In the genomic region with DNA sequence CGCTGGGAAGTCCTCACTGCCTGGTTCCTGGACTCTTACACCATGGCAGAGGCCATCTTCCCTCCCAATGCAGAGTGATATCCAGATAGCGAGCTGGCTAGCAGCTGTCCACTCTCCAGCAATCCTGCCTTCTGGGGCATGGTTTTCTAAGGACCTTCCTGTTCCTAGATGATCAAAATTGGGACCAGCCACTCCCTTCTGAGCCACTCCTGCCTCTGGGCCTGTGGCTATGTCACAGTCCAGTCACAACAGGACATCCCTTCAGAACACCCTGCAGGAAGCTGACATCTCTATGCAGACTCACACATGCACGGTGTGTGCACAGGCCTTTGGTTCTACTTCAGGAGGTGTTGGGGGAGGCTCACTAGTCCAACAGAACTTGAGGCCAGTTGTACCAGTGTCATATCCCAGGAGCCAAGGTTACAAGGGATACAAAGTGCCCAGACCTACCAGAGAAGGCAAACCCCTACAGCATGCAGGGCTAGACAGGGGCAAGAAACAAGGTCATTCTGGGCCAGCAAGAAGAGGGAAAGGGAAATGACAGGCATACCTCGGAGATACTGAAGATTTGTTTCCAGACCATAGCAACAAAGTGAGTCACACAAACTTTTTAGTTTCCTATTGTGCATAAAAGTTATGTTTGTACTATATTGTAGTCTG, we compare ENCODE assay signal across 18 cellular contexts. TPM values are rescaled to one million over a fixed set of nuclear protein-coding genes. Genes with fewer than 3 reads are reported as not detected.
DNase-seq lines count a peak whose midpoint lies in the region; ATAC-seq and TF ChIP-seq lines count a peak whose summit lies in the region.
"Had no signal": no experiment of that assay in that cellular context is flagged by ENCODE, and none has a peak within 500 bp of the region (broad histone marks: within the 10 kb centered on the region; RNA-seq: fewer than 3 reads in every experiment).

No MANE protein-coding gene starts in this region.

- H2AK5ac ChIP-seq in mesenchymal stem cell (ENCODE audit: low read length, severe bottlenecking), result no peak overlapping the region

- H3K4ac ChIP-seq in mesenchymal stem cell (ENCODE audit: low read depth in 1 of 2, low read length in 2 of 2), result no peak overlapping the region

- peaks cover 29% of the 10 kb centered on the region for H3K36me3 Mint-ChIP-seq in CD4-positive, alpha-beta T cell (ENCODE audit: low read depth)
- peaks cover 39% of the 10 kb centered on the region for H3K36me3 Mint-ChIP-seq in Caco-2 (ENCODE audit: insufficient read depth, unreplicated experiment)

- TF ChIP-seq CTCF in CD4-positive, alpha-beta T cell (IDR thresholded peaks at IDR 0.05), result no peak
- TF ChIP-seq CTCF in Caco-2 (IDR thresholded peaks at IDR 0.05; ENCODE audit: insufficient read depth in 1 of 2, low read depth in 1 of 2, low read length in 1 of 2, severe bottlenecking in 1 of 2, unreplicated experiment in 1 of 2), result no peak

- no peak overlapping the region for H3K4me3 Mint-ChIP-seq in CD4-positive, alpha-beta T cell
- no peak overlapping the region for H3K4me3 Mint-ChIP-seq in Caco-2 (ENCODE audit: unreplicated experiment)
- H3K4me3 Mint-ChIP-seq: activated B cell treated with CpG ODN at 0.5 μM for 24 hours; activated T-helper 1 cell treated with anti-CD3 and anti-CD28 coated beads, Interleukin-12 subunit alpha, Interleukin-12 subunit beta, Interleukin-2, Interleukin-4 antibody, amounts not matched to agents 30 ng/mL and 10 ng/mL and 1 ng/mL, durations not matched to agents 14 hours and 24 hours and 36 hours; GM23338; memory B cell had no signal

- H3K79me1 ChIP-seq in mesenchymal stem cell (replicated peaks; ENCODE audit: low read length, poor library complexity, severe bottlenecking), result peaks cover 7% of the 10 kb centered on the region

- H3K14ac ChIP-seq in mesenchymal stem cell (ENCODE audit: low read length in 2 of 2), result peak overlapping the region in 1 of 2 experiments; percentile 86

- no peak overlapping the region for H2BK120ac ChIP-seq in mesenchymal stem cell (ENCODE audit: low read depth, low read length)

- no peak overlapping the region for H4K8ac ChIP-seq in mesenchymal stem cell (ENCODE audit: low read length)

- no peaks in the 10 kb centered on the region for H3K27me3 Mint-ChIP-seq in CD4-positive, alpha-beta T cell
- no peaks in the 10 kb centered on the region for H3K27me3 Mint-ChIP-seq in Caco-2 (ENCODE audit: insufficient read depth, unreplicated experiment)
- H3K27me3 Mint-ChIP-seq: activated B cell treated with CpG ODN at 0.5 μM for 24 hours, memory B cell had no signal

- H2BK12ac ChIP-seq in mesenchymal stem cell (ENCODE audit: low read length in 2 of 2), result peak overlapping the region; percentile 7 to 31

- H3K4me1 ChIP-seq in mesenchymal stem cell (ENCODE audit: control insufficient read depth, insufficient read depth, low read depth, low read length), result peaks cover 13% of the 10 kb centered on the region
- H3K4me1 ChIP-seq in HAP-1, result no peaks in the 10 kb centered on the region
- H3K4me1 ChIP-seq in Caco-2, result no peaks in the 10 kb centered on the region
- H3K4me1 ChIP-seq: BLaER1 had no signal

- H3K27me3 ChIP-seq in mesenchymal stem cell (ENCODE audit: control insufficient read depth in 1 of 2, insufficient read depth in 1 of 2, low read length in 2 of 2) (peaks cover 0 to 3% of the 10 kb centered on the region in 2 experiments), HAP-1 (ENCODE audit: low read depth) (no peaks in the 10 kb centered on the region), Caco-2 (replicated peaks; ENCODE audit: control insufficient read depth, insufficient read depth, low read length) (no peaks in the 10 kb centered on the region)
- no peaks in the 10 kb centered on the region for H3K27me3 ChIP-seq in CD4-positive, alpha-beta T cell (ENCODE audit: control insufficient read depth, insufficient read depth, low read length)
- H3K27me3 ChIP-seq: BLaER1 had no signal

- H2AFZ ChIP-seq in mesenchymal stem cell (ENCODE audit: low read depth, low read length), result no peak overlapping the region
- H2AFZ ChIP-seq: GM23338 had no signal

- no peak overlapping the region for H3K27ac Mint-ChIP-seq in CD4-positive, alpha-beta T cell
- no peak overlapping the region for H3K27ac Mint-ChIP-seq in Caco-2 (ENCODE audit: unreplicated experiment)
- H3K27ac Mint-ChIP-seq: activated B cell treated with CpG ODN at 0.5 μM for 24 hours; activated T-helper 1 cell treated with anti-CD3 and anti-CD28 coated beads, Interleukin-12 subunit alpha, Interleukin-12 subunit beta, Interleukin-2, Interleukin-4 antibody, amounts not matched to agents 30 ng/mL and 10 ng/mL and 1 ng/mL, durations not matched to agents 14 hours and 24 hours and 36 hours; GM23338; memory B cell had no signal

- BruUV-seq in Caco-2 (replicated peaks; lab: Mats Ljungman, UMichigan), result no TSS peak

- H3K36me3 ChIP-seq in mesenchymal stem cell (ENCODE audit: control insufficient read depth in 1 of 2, insufficient read depth in 2 of 2, low read depth in 1 of 2, low read length in 2 of 2) (peaks cover 18 to 34% of the 10 kb centered on the region in 2 experiments), HAP-1 (replicated peaks) (peaks cover 17% of the 10 kb centered on the region), Caco-2 (ENCODE audit: control insufficient read depth, insufficient read depth, low read length) (peaks cover 4% of the 10 kb centered on the region)

- WGBS in mesenchymal stem cell, result 71% methylated on average over 3 of the region's 4 CpGs

- no peak overlapping the region for H4K91ac ChIP-seq in mesenchymal stem cell (ENCODE audit: low read length)

- intact Hi-C loops in CD4-positive, alpha-beta T cell (cut with DNase I, micrococcal nuclease), result loop anchor here in 1 of 2 experiments (1.0 kb wide), 1 partner anchor 383 kb away; no protein-coding TSS in a partner anchor
- intact Hi-C loops in Caco-2 (cut with micrococcal nuclease; ENCODE audit: unreplicated experiment), result loop anchor here (5.0 kb wide), 1 partner anchor 34 kb away; no protein-coding TSS in a partner anchor

- no peak overlapping the region for H3K4me2 ChIP-seq in mesenchymal stem cell (ENCODE audit: low read length, poor library complexity, severe bottlenecking)
- H3K4me2 ChIP-seq: BLaER1, GM23338 had no signal

- H3K9me3 ChIP-seq in mesenchymal stem cell (ENCODE audit: control insufficient read depth, low read length) (no peaks in the 10 kb centered on the region), HAP-1 (peaks cover 4% of the 10 kb centered on the region; the same call in 1 of the 2 replicates), Caco-2 (no peaks in the 10 kb centered on the region)
- H3K9me3 ChIP-seq in CD4-positive, alpha-beta T cell (ENCODE audit: control insufficient read depth, low read length), result no peaks in the 10 kb centered on the region
- H3K9me3 ChIP-seq: BLaER1 had no signal

- H2BK15ac ChIP-seq in mesenchymal stem cell (ENCODE audit: low read depth, poor library complexity, severe bottlenecking), result no peak overlapping the region

- ATAC-seq in CD4-positive, alpha-beta T cell (ENCODE audit: poor library complexity), result no peak
- ATAC-seq: GM23338 had no signal

- H3K18ac ChIP-seq in mesenchymal stem cell (ENCODE audit: low read depth in 1 of 2, low read length in 2 of 2), result peak overlapping the region; percentile 42 to 89

- peak overlapping the region in 1 of 2 experiments; percentile 5 for H3K23ac ChIP-seq in mesenchymal stem cell (ENCODE audit: low read length in 2 of 2)

- H3K9me3 Mint-ChIP-seq in CD4-positive, alpha-beta T cell, result no peaks in the 10 kb centered on the region
- H3K9me3 Mint-ChIP-seq in Caco-2 (ENCODE audit: unreplicated experiment), result no peaks in the 10 kb centered on the region
- H3K9me3 Mint-ChIP-seq: activated B cell treated with CpG ODN at 0.5 μM for 24 hours; activated T-helper 1 cell treated with anti-CD3 and anti-CD28 coated beads, Interleukin-12 subunit alpha, Interleukin-12 subunit beta, Interleukin-2, Interleukin-4 antibody, amounts not matched to agents 30 ng/mL and 10 ng/mL and 1 ng/mL, durations not matched to agents 14 hours and 24 hours and 36 hours; GM23338; memory B cell had no signal

- H3K27ac ChIP-seq in mesenchymal stem cell (ENCODE audit: low read length, poor library complexity, severe bottlenecking), result no peak overlapping the region
- H3K27ac ChIP-seq in CD4-positive, alpha-beta T cell (ENCODE audit: low read depth, low read length), result no peak overlapping the region
- H3K27ac ChIP-seq: BLaER1 had no signal

- DNase-seq in AG08395 (ENCODE audit: low spot score), result peak; percentile 51
- DNase-seq in NCI-H226, result peak; percentile 23
- DNase-seq in dermis blood vessel endothelial cell, result peak; percentile 86
- peak; percentile 71 for DNase-seq in mesenchymal stem cell
- DNase-seq in LoVo (ENCODE audit: low spot score), result no peak
- no peak for DNase-seq in HAP-1 (ENCODE audit: low spot score in 2 of 2)
- DNase-seq in CD4-positive, alpha-beta T cell, result no peak
- no peak for DNase-seq in Caco-2
- DNase-seq: activated B cell treated with CpG ODN at 0.5 μM for 24 hours; NCI-H2171; posterior cingulate gyrus; stimulated activated CD4-positive, alpha-beta T cell treated with anti-CD3 and anti-CD28 coated beads, Interleukin-1b, Interleukin-23, amount 100 ng/mL, for 48 hours had no signal

- CTCF ChIA-PET in CD4-positive, alpha-beta T cell (lab: Charles Lee), result no interaction called here
- CTCF ChIA-PET in Caco-2 (lab: Charles Lee), result interaction anchor here (0.5 kb wide), 1 partner anchor 389 kb away, joined by 6 read pairs; no protein-coding TSS in a partner anchor

- H2BK5ac ChIP-seq in mesenchymal stem cell (ENCODE audit: low read depth, low read length, poor library complexity, severe bottlenecking), result no peak overlapping the region

- in situ Hi-C loops in HAP-1 (cut with MboI; ENCODE audit: low sequenced_read_pairs), result no loop called here

- no peaks in the 10 kb centered on the region for H3K4me1 Mint-ChIP-seq in CD4-positive, alpha-beta T cell (ENCODE audit: low read depth)
- peaks cover 9% of the 10 kb centered on the region for H3K4me1 Mint-ChIP-seq in Caco-2 (ENCODE audit: low read depth, unreplicated experiment)
- H3K4me1 Mint-ChIP-seq: activated B cell treated with CpG ODN at 0.5 μM for 24 hours had no signal

- no peak overlapping the region for H3K4me3 ChIP-seq in mesenchymal stem cell (ENCODE audit: insufficient read depth in 1 of 2, low read depth in 1 of 2, low read length in 2 of 2)
- no peak overlapping the region for H3K4me3 ChIP-seq in HAP-1
- H3K4me3 ChIP-seq in Caco-2 (ENCODE audit: low read depth, low read length), result no peak overlapping the region
- H3K4me3 ChIP-seq: BLaER1, GM23338 had no signal

- POLR2A ChIA-PET in CD4-positive, alpha-beta T cell (lab: Charles Lee), result no interaction called here
- POLR2A ChIA-PET in Caco-2 (lab: Charles Lee), result no interaction called here

- H3K9ac ChIP-seq in mesenchymal stem cell (ENCODE audit: low read length), result peak overlapping the region; percentile 33
- H3K9ac ChIP-seq: BLaER1 had no signal

RNA-seq across cellular contexts. Expression of gene MCCD1, which starts 2.7 kb away (rescaled TPM):
- total RNA-seq in dermis blood vessel endothelial cell, result not detected in 2 replicates
- polyA plus RNA-seq in mesenchymal stem cell (2013, experiment 1 of 2), result not detected
- polyA plus RNA-seq in mesenchymal stem cell (2013, experiment 2 of 2), result not detected
- total RNA-seq in CD4-positive, alpha-beta T cell, result not detected
- not detected in 2 replicates for total RNA-seq in Caco-2 (2022)
- total RNA-seq: activated B cell treated with CpG ODN at 0.5 μM for 24 hours; activated T-helper 1 cell treated with anti-CD3 and anti-CD28 coated beads, Interleukin-12 subunit alpha, Interleukin-12 subunit beta, Interleukin-2, Interleukin-4 antibody, amounts not matched to agents 30 ng/mL and 10 ng/mL and 1 ng/mL, durations not matched to agents 14 hours and 24 hours and 36 hours; GM23338; MCF 10A; urinary bladder had no signal
- polyA plus RNA-seq: GM23338, urinary bladder had no signal

RNA-seq across cellular contexts. Expression of gene DDX39B, which starts 15.7 kb away (rescaled TPM):
- total RNA-seq in dermis blood vessel endothelial cell, result 308 and 381 TPM in 2 replicates
- 151 TPM for polyA plus RNA-seq in mesenchymal stem cell (2013, experiment 1 of 2)
- polyA plus RNA-seq in mesenchymal stem cell (2013, experiment 2 of 2), result 154 TPM
- total RNA-seq in CD4-positive, alpha-beta T cell, result 100 to 1,000 TPM; 483 to 498 TPM
- total RNA-seq in Caco-2 (2022), result 416 and 423 TPM in 2 replicates

RNA-seq across cellular contexts. Expression of gene ATP6V1G2, which starts 20.3 kb away (rescaled TPM):
- total RNA-seq in dermis blood vessel endothelial cell (0.19 and 0.51 TPM in 2 replicates), Caco-2 (2022) (0.26 and 0.43 TPM in 2 replicates)
- polyA plus RNA-seq in mesenchymal stem cell (2013, experiment 1 of 2), result 1.7 TPM
- 1.5 TPM for polyA plus RNA-seq in mesenchymal stem cell (2013, experiment 2 of 2)
- total RNA-seq in CD4-positive, alpha-beta T cell, result 1 to 10 TPM; 2.6 to 3.3 TPM

RNA-seq across cellular contexts. Expression of gene NFKBIL1, which starts 21.3 kb away (rescaled TPM):
- 21.0 and 30.8 TPM in 2 replicates for total RNA-seq in dermis blood vessel endothelial cell
- polyA plus RNA-seq in mesenchymal stem cell (2013, experiment 1 of 2), result 19.3 TPM
- 17.1 TPM for polyA plus RNA-seq in mesenchymal stem cell (2013, experiment 2 of 2)
- 1 to 10 TPM; 7.6 to 9.3 TPM for total RNA-seq in CD4-positive, alpha-beta T cell
- total RNA-seq in Caco-2 (2022), result 14.7 and 17.4 TPM in 2 replicates

RNA-seq across cellular contexts. Expression of gene MICB, which starts 28.1 kb away (rescaled TPM):
- total RNA-seq in dermis blood vessel endothelial cell, result 14.5 and 29.3 TPM in 2 replicates
- polyA plus RNA-seq in mesenchymal stem cell (2013, experiment 1 of 2), result 24.8 TPM
- polyA plus RNA-seq in mesenchymal stem cell (2013, experiment 2 of 2), result 24.8 TPM
- 10 to 100 TPM; 14.3 to 14.7 TPM for total RNA-seq in CD4-positive, alpha-beta T cell
- 6.4 and 7.5 TPM in 2 replicates for total RNA-seq in Caco-2 (2022)

Comparison
In these comparisons a context has a peak if more than half of its experiments do, and no peak if none do; other contexts are left out.
1. DNase-seq: peak in AG08395 (single experiment), NCI-H226 (single experiment), dermis blood vessel endothelial cell (single experiment) and mesenchymal stem cell (single experiment); none in LoVo (single experiment), HAP-1 (0 of 2), CD4-positive, alpha-beta T cell (0 of 10) and Caco-2 (0 of 2).